ENCODE assay signal across 13 cellular contexts in the genomic region with DNA sequence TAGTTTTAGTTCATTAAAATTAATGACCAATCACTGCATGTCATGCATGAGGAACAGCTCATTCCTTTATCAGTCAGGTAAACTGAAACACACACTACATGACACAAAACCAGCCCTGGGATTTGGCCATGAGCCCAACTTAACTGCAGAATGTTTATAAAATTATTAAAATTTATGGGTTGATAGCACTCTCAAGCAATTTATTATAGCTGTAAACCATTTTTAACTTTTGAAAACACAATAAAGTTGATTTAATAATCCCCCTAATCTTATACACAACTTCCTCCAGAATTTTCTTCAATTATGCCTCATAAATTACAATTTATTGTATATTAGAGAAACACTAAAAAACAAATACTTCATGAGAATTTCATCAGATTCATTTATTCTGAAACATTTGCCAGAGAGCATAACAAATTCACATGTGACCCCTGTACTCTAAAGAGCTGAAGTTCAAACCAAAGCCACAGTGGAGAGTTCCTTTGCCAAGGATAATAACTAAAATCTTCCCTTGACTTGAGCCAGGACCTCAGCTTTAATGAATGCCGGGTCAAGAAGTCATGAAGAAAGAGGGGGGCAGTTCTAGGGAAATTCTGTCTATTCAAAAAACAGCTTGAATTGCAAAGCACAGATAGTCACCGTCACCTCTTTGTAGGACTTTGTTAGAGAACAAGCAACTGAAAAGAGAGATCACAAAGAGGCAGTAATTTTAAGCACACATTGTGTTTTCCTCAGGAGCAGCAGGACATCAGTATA.
DNase-seq lines count a peak whose midpoint lies in the region; ATAC-seq lines count a peak whose summit lies in the region.
"Had no signal": no experiment of that assay in that cellular context is flagged by ENCODE, and none has a peak within 500 bp of the region (broad histone marks: within the 10 kb centered on the region; RNA-seq: fewer than 3 reads in every experiment).

No MANE protein-coding gene starts in this region.

- ATAC-seq in HG03565 (IDR thresholded peaks at IDR 0.05; ENCODE audit: unreplicated experiment) = no peak
- ATAC-seq: mucosa of descending colon had no signal

- DNase-seq in DMS79 treated with DMSO at 0.1 percent for 48 hours (lab: John Stamatoyannopoulos, UW) (peak; percentile 54), DMS79 (lab: John Stamatoyannopoulos, UW) (no peak), dedifferentiated amniotic fluid mesenchymal stem cell (ENCODE audit: extremely low spot score) (peak; percentile 17), iPS-NIHi11 (ENCODE audit: low spot score) (peak; percentile 27), stromal cell of bone marrow (ENCODE audit: low read depth) (peak; percentile 80), NCI-H524 (lab: John Stamatoyannopoulos, UW) (no peak)
- no peak for DNase-seq in stimulated activated CD4-positive, alpha-beta T cell treated with anti-CD3 and anti-CD28 coated beads, Interleukin-1b, Interleukin-23, amount 100 ng/mL, for 48 hours
- DNase-seq: activated CD4-positive, alpha-beta T cell treated with anti-CD3 and anti-CD28 coated beads, Interleukin-2, amount 10 ng/mL, durations not matched to agents 7 days and 5 days; activated gamma-delta T cell; colonic mucosa; mucosa of descending colon; T-helper 2 cell had no signal

Comparison
In these comparisons a context has a peak if more than half of its experiments do, and no peak if none do; other contexts are left out.
1. DNase-seq: peak in DMS79 treated with DMSO at 0.1 percent for 48 hours (single experiment), dedifferentiated amniotic fluid mesenchymal stem cell (single experiment), iPS-NIHi11 (single experiment) and stromal cell of bone marrow (single experiment); none in DMS79 (single experiment), stimulated activated CD4-positive, alpha-beta T cell treated with anti-CD3 and anti-CD28 coated beads, Interleukin-1b, Interleukin-23, amount 100 ng/mL, for 48 hours (single experiment) and NCI-H524 (0 of 2).